In the genomic region with DNA sequence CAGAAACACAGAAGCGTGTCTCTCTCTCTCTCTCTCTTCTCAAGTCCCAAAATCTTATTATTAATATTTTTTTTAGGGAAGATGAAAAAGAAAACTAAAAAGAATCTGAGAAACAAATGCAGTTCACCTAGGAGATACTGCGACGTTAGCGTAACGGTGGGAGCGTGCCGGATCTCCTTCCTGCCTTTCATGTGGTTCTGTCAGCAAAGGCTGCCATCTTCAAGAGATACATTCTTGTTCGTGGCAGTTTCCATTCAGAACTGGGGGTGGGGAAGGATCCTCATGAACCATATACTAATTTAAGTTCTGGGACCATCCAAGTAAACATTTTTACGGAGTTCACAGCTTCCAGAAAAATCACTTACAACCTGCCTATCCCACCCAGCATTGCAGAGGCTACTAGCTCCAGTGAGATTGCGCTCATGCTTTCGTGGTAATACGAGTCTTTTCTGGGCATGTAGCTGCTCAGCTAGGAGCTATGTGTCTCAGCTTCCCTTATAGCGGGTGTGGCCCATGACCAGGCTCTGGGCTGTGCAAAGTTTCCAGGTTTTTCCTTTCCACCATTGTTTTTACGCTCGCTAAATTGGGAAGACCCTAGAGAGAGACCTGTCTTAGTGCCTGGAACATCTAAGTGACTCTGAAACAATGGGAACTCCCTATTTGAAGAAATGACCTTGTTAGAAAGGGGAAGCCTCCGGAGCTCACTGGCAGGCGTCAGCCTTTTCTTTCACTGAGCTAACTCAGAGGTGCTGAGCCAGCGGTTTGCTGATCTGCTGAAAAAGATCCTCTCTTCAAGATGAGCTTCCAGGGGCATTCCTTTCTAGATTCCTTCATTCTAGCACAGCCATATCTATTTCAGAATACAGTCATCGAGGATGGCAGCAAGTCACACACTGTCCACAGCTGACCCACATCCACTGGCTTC, we compare ENCODE assay signal across 9 cellular contexts. TPM values are rescaled to one million over a fixed set of nuclear protein-coding genes. Genes with fewer than 3 reads are reported as not detected.
A peak's percentile ranks its signal among the peaks of the same experiment; 100 is the strongest.
DNase-seq lines count a peak whose midpoint lies in the region; ATAC-seq and TF ChIP-seq lines count a peak whose summit lies in the region.
"Had no signal": no experiment of that assay in that cellular context is flagged by ENCODE, and none has a peak within 500 bp of the region (broad histone marks: within the 10 kb centered on the region; RNA-seq: fewer than 3 reads in every experiment).

No MANE protein-coding gene starts in this region.

- peak overlapping the region; percentile 96 to 97 for H3K27ac Mint-ChIP-seq in stimulated activated naive CD8-positive, alpha-beta T cell treated with anti-CD3 and anti-CD28 coated beads, Interleukin-15, amount 100 ng/mL, for 72 hours

- H3K9me3 ChIP-seq in Peyer's patch: no peaks in the 10 kb centered on the region
- H3K9me3 ChIP-seq in lung (ENCODE audit: control insufficient read depth in 2 of 2, insufficient read depth in 1 of 2, low read length in 1 of 2): no peaks in the 10 kb centered on the region

- peaks cover 0 to 3% of the 10 kb centered on the region in 2 donors for H3K9me3 Mint-ChIP-seq in stimulated activated naive CD8-positive, alpha-beta T cell treated with anti-CD3 and anti-CD28 coated beads, Interleukin-15, amount 100 ng/mL, for 72 hours

- peaks cover 96% of the 10 kb centered on the region for H3K4me1 Mint-ChIP-seq in stimulated activated naive CD8-positive, alpha-beta T cell treated with anti-CD3 and anti-CD28 coated beads, Interleukin-15, amount 100 ng/mL, for 72 hours

- DNase-seq in Peyer's patch (peak in 2 of 3 donors; percentile 70 to 84), lung (ENCODE audit: low spot score) (no peak), NCI-H146 (lab: John Stamatoyannopoulos, UW) (no peak)
- DNase-seq in activated T-helper 9 cell treated with anti-CD3 and anti-CD28 coated beads, Interleukin-2, amount 50 U/mL, for 16 hours (ENCODE audit: low read depth): peak; percentile 50
- DNase-seq in stimulated activated naive CD8-positive, alpha-beta T cell treated with anti-CD3 and anti-CD28 coated beads, Interleukin-15, amount 100 ng/mL, for 72 hours: peak; percentile 59 to 68
- DNase-seq: foreskin fibroblast had no signal

- H3K4me3 ChIP-seq in Peyer's patch: no peak overlapping the region
- H3K4me3 ChIP-seq in lung: no peak overlapping the region
- H3K4me3 ChIP-seq: smooth muscle cell had no signal

- ATAC-seq in lung (ENCODE audit: insufficient read depth, low FRiP score) (peak; percentile 27), HG03025 (IDR thresholded peaks at IDR 0.05; ENCODE audit: low FRiP score, unreplicated experiment) (no peak), HG03457 (IDR thresholded peaks at IDR 0.05; ENCODE audit: unreplicated experiment) (no peak)
- peak; percentile 58 for ATAC-seq in stimulated activated naive CD8-positive, alpha-beta T cell treated with anti-CD3 and anti-CD28 coated beads, Interleukin-15, amount 100 ng/mL, for 72 hours

- H3K36me3 ChIP-seq in Peyer's patch (no peaks in the 10 kb centered on the region), lung (ENCODE audit: control insufficient read depth in 2 of 2, insufficient read depth in 2 of 2, low read length in 2 of 2) (no peaks in the 10 kb centered on the region)

- TF ChIP-seq POLR2A in Peyer's patch (IDR thresholded peaks at IDR 0.05): no peak

- H3K27ac ChIP-seq in Peyer's patch (peak overlapping the region; percentile 58 to 74 (median 66)), lung (ENCODE audit: low read depth in 1 of 2, low read length in 1 of 2) (no peak overlapping the region)

- H3K4me1 ChIP-seq in Peyer's patch (peaks cover 0 to 3% (median 0%) of the 10 kb centered on the region in 4 donors), lung (ENCODE audit: control insufficient read depth in 2 of 2, insufficient read depth in 2 of 2, low read length in 2 of 2) (peaks cover 0 to 2% of the 10 kb centered on the region in 2 donors)

- H3K4me3 Mint-ChIP-seq in stimulated activated naive CD8-positive, alpha-beta T cell treated with anti-CD3 and anti-CD28 coated beads, Interleukin-15, amount 100 ng/mL, for 72 hours: peak overlapping the region; percentile 74 to 90

- H3K27me3 ChIP-seq in Peyer's patch (no peaks in the 10 kb centered on the region), lung (ENCODE audit: control insufficient read depth, insufficient read depth) (peaks cover 2% of the 10 kb centered on the region)

- TF ChIP-seq CTCF in Peyer's patch (IDR thresholded peaks at IDR 0.05) (no peak), lung (IDR thresholded peaks at IDR 0.05; ENCODE audit: control extremely low read depth, extremely low read depth) (no peak)

- H3K27me3 Mint-ChIP-seq in stimulated activated naive CD8-positive, alpha-beta T cell treated with anti-CD3 and anti-CD28 coated beads, Interleukin-15, amount 100 ng/mL, for 72 hours: no peaks in the 10 kb centered on the region

- 60 to 66% methylated on average over 19 of the region's 19 CpGs for WGBS in lung, 2 donors

RNA-seq across cellular contexts. Expression of a gene that starts 17.3 kb away (rescaled TPM):
- total RNA-seq in Peyer's patch: 1 to 10 TPM in 3 of 4 donors, not detected in 1; 2.5 to 9.1 (median 6.0) TPM
- total RNA-seq in lung: 1 to 10 TPM in 1 of 2 donors, under 1 TPM in 1; 0.95 to 2.0 TPM
- polyA plus RNA-seq in lung: 10 to 100 TPM in 1 of 2 donors, under 1 TPM in 1; 0.39 to 27.0 TPM
- total RNA-seq: smooth muscle cell had no signal
- polyA plus RNA-seq: smooth muscle cell had no signal

RNA-seq across cellular contexts. Expression of a gene that starts 50.3 kb away (rescaled TPM):
- total RNA-seq in Peyer's patch: 10 to 100 TPM in 1 of 4 donors, 1 to 10 TPM in 3; 2.7 to 24.8 (median 5.2) TPM
- total RNA-seq in lung: 10 to 100 TPM; 10.8 to 18.8 TPM
- polyA plus RNA-seq in lung: 10 to 100 TPM in 1 of 2 donors, 1 to 10 TPM in 1; 1.9 to 10.7 TPM
- total RNA-seq: smooth muscle cell had no signal
- polyA plus RNA-seq: smooth muscle cell had no signal

Comparison
In these comparisons a context has a peak if more than half of its experiments do, and no peak if none do; other contexts are left out.
1. DNase-seq: peak in Peyer's patch (2 of 3), activated T-helper 9 cell treated with anti-CD3 and anti-CD28 coated beads, Interleukin-2, amount 50 U/mL, for 16 hours (single experiment) and stimulated activated naive CD8-positive, alpha-beta T cell treated with anti-CD3 and anti-CD28 coated beads, Interleukin-15, amount 100 ng/mL, for 72 hours (2 of 2); none in lung (single experiment) and NCI-H146 (single experiment).
2. H3K27ac ChIP-seq: peak in Peyer's patch (4 of 4); none in lung (0 of 2).
3. ATAC-seq: peak in lung (single experiment) and stimulated activated naive CD8-positive, alpha-beta T cell treated with anti-CD3 and anti-CD28 coated beads, Interleukin-15, amount 100 ng/mL, for 72 hours (single experiment); none in HG03025 (single experiment) and HG03457 (single experiment).